ENCODE assay signal across 1 cellular context in genomic region chr10:117275121-117275520, GRCh38.
TF ChIP-seq lines count a peak whose summit lies in the region.

No MANE protein-coding gene starts in this region.

TF ChIP-seq in K562, 482 proteins besides CTCF, POLR2A, EP300 and RAD21 (continued from another document):
- no peak for TF ChIP-seq GTF2B (IDR thresholded peaks at IDR 0.05; ENCODE audit: extremely low read depth, insufficient read length)
- peak; percentile 66 for TF ChIP-seq PKNOX1 (IDR thresholded peaks at IDR 0.05)
- peak; percentile 93 for TF ChIP-seq MEIS2 (IDR thresholded peaks at IDR 0.05; ENCODE audit: partially characterized antibody)
- TF ChIP-seq ZNF57 (CRISPR knock-in tag; IDR thresholded peaks at IDR 0.05) = no peak
- peak; percentile 85 for TF ChIP-seq HMBOX1 (IDR thresholded peaks at IDR 0.05)
- no peak for TF ChIP-seq ZBTB43 (CRISPR knock-in tag; IDR thresholded peaks at IDR 0.05)
- TF ChIP-seq ERF (CRISPR knock-in tag; IDR thresholded peaks at IDR 0.05) = no peak
- peak; percentile 64; the same call in 1 of the 2 replicates for TF ChIP-seq SOX6 (IDR thresholded peaks at IDR 0.05)
